ENCODE assay signal across 1 cellular context in the genomic region with DNA sequence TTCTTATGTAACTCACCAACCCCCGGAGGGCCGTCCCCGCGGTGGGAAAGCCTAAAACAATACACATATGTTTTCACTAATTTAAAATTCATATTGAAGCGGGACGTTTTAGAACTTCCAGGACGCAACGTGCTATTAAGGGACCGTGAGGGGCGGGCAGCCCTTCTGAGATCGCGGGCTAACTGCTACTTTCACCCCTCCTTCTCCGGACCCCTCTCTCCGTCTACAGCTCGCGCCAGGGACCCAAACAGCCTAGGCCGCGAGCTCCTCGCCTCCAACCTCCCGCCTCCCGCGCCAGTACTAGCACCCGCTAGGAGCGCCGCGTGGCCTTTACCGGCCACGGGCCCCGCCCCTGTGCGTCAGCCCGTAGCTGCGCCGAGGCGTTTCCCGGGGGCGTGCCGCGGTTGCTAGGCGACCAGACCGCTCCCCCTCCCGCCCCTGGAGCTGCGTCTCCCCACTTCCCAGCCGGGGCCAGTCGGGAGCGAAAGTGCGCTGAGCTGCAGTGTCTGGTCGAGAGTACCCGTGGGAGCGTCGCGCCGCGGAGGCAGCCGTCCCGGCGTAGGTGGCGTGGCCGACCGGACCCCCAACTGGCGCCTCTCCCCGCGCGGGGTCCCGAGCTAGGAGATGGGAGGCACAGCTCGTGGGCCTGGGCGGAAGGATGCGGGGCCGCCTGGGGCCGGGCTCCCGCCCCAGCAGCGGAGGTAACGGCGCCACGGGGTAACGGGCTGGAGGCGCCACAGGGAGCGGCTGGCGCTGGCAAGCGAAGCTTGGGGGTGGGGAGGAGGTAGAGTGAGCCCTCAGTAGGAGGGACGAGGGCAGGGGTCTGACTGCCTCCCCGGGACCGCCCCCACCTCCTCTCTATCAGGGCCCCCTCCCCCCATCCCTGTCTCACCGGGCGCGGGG.
TF ChIP-seq lines count a peak whose summit lies in the region.

DYRK3 (plus strand) TSS at position 457 of the 903 bp plus-strand sequence; CDS start at position 625, 168 bp downstream.

TF ChIP-seq in HepG2, 621 proteins besides CTCF, POLR2A, EP300 and RAD21 (continued from another document and continues in another):
- TF ChIP-seq, protein P1, sequence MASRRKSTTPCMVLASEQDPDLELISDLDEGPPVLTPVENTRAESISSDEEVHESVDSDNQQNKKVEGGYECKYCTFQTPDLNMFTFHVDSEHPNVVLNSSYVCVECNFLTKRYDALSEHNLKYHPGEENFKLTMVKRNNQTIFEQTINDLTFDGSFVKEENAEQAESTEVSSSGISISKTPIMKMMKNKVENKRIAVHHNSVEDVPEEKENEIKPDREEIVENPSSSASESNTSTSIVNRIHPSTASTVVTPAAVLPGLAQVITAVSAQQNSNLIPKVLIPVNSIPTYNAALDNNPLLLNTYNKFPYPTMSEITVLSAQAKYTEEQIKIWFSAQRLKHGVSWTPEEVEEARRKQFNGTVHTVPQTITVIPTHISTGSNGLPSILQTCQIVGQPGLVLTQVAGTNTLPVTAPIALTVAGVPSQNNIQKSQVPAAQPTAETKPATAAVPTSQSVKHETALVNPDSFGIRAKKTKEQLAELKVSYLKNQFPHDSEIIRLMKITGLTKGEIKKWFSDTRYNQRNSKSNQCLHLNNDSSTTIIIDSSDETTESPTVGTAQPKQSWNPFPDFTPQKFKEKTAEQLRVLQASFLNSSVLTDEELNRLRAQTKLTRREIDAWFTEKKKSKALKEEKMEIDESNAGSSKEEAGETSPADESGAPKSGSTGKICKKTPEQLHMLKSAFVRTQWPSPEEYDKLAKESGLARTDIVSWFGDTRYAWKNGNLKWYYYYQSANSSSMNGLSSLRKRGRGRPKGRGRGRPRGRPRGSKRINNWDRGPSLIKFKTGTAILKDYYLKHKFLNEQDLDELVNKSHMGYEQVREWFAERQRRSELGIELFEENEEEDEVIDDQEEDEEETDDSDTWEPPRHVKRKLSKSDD (CRISPR knock-in tag; IDR thresholded peaks at IDR 0.05; ENCODE audit: low read depth): no peak
- TF ChIP-seq POLR2G (IDR thresholded peaks at IDR 0.05; ENCODE audit: low read depth, low read length): peak; percentile 87
- TF ChIP-seq, protein P2, sequence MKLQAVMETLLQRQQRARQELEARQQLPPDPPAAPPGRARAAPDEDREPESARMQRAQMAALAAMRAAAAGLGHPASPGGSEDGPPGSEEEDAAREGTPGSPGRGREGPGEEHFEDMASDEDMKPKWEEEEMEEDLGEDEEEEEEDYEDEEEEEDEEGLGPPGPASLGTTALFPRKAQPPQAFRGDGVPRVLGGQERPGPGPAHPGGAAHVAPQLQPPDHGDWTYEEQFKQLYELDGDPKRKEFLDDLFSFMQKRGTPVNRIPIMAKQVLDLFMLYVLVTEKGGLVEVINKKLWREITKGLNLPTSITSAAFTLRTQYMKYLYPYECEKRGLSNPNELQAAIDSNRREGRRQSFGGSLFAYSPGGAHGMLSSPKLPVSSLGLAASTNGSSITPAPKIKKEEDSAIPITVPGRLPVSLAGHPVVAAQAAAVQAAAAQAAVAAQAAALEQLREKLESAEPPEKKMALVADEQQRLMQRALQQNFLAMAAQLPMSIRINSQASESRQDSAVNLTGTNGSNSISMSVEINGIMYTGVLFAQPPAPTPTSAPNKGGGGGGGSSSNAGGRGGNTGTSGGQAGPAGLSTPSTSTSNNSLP (IDR thresholded peaks at IDR 0.05; ENCODE audit: low read depth, low read length): no peak
- TF ChIP-seq ZNF646 (CRISPR knock-in tag; IDR thresholded peaks at IDR 0.05): no peak
- peak; percentile 87 for TF ChIP-seq RFX1 (IDR thresholded peaks at IDR 0.05)
- no peak for TF ChIP-seq ZNF569 (CRISPR knock-in tag; IDR thresholded peaks at IDR 0.05; ENCODE audit: borderline replicate concordance)
- peak in 1 of 2 experiments; percentile 90; a peak in 2 of 4 replicates for TF ChIP-seq KLF16 (CRISPR knock-in tag; IDR thresholded peaks at IDR 0.05)
- TF ChIP-seq, protein P3, sequence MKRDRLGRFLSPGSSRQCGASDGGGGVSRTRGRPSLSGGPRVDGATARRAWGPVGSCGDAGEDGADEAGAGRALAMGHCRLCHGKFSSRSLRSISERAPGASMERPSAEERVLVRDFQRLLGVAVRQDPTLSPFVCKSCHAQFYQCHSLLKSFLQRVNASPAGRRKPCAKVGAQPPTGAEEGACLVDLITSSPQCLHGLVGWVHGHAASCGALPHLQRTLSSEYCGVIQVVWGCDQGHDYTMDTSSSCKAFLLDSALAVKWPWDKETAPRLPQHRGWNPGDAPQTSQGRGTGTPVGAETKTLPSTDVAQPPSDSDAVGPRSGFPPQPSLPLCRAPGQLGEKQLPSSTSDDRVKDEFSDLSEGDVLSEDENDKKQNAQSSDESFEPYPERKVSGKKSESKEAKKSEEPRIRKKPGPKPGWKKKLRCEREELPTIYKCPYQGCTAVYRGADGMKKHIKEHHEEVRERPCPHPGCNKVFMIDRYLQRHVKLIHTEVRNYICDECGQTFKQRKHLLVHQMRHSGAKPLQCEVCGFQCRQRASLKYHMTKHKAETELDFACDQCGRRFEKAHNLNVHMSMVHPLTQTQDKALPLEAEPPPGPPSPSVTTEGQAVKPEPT (CRISPR knock-in tag; IDR thresholded peaks at IDR 0.05; ENCODE audit: low read depth): peak; percentile 61; the same call in 1 of the 2 replicates
- peak; percentile 55; the same call in 1 of the 2 replicates for TF ChIP-seq ZNF34 (CRISPR knock-in tag; IDR thresholded peaks at IDR 0.05; ENCODE audit: borderline replicate concordance)
- no peak; the same call in 1 of the 2 replicates for TF ChIP-seq E2F5 (CRISPR knock-in tag; conservative IDR thresholded peaks at IDR 0.05)
- TF ChIP-seq ZNF160 (CRISPR knock-in tag; IDR thresholded peaks at IDR 0.05): peak; percentile 85; the same call in 1 of the 2 replicates
- TF ChIP-seq ZNF75D (CRISPR knock-in tag; IDR thresholded peaks at IDR 0.05; ENCODE audit: borderline replicate concordance): 0 out of 2 replicates have a peak, but pooled peaks have one; percentile 52
- TF ChIP-seq, protein P4, sequence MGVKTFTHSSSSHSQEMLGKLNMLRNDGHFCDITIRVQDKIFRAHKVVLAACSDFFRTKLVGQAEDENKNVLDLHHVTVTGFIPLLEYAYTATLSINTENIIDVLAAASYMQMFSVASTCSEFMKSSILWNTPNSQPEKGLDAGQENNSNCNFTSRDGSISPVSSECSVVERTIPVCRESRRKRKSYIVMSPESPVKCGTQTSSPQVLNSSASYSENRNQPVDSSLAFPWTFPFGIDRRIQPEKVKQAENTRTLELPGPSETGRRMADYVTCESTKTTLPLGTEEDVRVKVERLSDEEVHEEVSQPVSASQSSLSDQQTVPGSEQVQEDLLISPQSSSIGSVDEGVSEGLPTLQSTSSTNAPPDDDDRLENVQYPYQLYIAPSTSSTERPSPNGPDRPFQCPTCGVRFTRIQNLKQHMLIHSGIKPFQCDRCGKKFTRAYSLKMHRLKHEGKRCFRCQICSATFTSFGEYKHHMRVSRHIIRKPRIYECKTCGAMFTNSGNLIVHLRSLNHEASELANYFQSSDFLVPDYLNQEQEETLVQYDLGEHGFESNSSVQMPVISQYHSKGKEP (CRISPR knock-in tag; IDR thresholded peaks at IDR 0.05): no peak
- TF ChIP-seq ZNF317 (CRISPR knock-in tag; IDR thresholded peaks at IDR 0.05): no peak
- TF ChIP-seq, protein P5, sequence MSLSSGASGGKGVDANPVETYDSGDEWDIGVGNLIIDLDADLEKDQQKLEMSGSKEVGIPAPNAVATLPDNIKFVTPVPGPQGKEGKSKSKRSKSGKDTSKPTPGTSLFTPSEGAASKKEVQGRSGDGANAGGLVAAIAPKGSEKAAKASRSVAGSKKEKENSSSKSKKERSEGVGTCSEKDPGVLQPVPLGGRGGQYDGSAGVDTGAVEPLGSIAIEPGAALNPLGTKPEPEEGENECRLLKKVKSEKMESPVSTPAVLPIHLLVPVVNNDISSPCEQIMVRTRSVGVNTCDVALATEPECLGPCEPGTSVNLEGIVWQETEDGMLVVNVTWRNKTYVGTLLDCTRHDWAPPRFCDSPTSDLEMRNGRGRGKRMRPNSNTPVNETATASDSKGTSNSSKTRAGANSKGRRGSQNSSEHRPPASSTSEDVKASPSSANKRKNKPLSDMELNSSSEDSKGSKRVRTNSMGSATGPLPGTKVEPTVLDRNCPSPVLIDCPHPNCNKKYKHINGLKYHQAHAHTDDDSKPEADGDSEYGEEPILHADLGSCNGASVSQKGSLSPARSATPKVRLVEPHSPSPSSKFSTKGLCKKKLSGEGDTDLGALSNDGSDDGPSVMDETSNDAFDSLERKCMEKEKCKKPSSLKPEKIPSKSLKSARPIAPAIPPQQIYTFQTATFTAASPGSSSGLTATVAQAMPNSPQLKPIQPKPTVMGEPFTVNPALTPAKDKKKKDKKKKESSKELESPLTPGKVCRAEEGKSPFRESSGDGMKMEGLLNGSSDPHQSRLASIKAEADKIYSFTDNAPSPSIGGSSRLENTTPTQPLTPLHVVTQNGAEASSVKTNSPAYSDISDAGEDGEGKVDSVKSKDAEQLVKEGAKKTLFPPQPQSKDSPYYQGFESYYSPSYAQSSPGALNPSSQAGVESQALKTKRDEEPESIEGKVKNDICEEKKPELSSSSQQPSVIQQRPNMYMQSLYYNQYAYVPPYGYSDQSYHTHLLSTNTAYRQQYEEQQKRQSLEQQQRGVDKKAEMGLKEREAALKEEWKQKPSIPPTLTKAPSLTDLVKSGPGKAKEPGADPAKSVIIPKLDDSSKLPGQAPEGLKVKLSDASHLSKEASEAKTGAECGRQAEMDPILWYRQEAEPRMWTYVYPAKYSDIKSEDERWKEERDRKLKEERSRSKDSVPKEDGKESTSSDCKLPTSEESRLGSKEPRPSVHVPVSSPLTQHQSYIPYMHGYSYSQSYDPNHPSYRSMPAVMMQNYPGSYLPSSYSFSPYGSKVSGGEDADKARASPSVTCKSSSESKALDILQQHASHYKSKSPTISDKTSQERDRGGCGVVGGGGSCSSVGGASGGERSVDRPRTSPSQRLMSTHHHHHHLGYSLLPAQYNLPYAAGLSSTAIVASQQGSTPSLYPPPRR (CRISPR knock-in tag; IDR thresholded peaks at IDR 0.05; ENCODE audit: borderline replicate concordance): 0 out of 2 replicates have a peak, but pooled peaks have one; percentile 49
- TF ChIP-seq ZNF496 (CRISPR knock-in tag; IDR thresholded peaks at IDR 0.05; ENCODE audit: insufficient replicate concordance): no peak
- peak; percentile 84; the same call in 1 of the 2 replicates for TF ChIP-seq ZBTB10 (CRISPR knock-in tag; IDR thresholded peaks at IDR 0.05; ENCODE audit: borderline replicate concordance)
